Comparison of ENCODE assay signal across 9 cellular contexts in the genomic region with DNA sequence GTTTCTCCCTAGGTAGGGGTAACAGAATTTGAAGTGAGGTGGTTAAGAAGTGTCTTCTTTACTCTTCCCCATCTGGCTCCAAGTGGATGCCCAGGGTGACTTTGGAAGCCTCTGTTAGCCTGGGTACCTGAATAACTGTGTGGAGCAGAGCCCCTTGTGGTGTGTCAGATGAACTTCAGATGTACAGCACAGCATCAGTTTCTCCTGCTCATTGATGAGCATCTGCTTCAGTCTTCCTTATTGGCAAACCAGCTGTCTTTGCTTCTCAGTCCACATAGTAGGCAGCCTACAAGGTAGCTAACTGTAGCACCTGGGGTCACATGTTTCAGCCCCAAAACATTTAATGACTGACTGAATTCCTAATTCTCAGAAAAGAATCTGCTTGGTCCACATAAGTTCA. TPM values are rescaled to one million over a fixed set of nuclear protein-coding genes. Genes with fewer than 3 reads are reported as not detected.
DNase-seq lines count a peak whose midpoint lies in the region; ATAC-seq, FAIRE-seq and TF ChIP-seq lines count a peak whose summit lies in the region.
"Had no signal": no experiment of that assay in that cellular context is flagged by ENCODE, and none has a peak within 500 bp of the region (broad histone marks: within the 10 kb centered on the region; RNA-seq: fewer than 3 reads in every experiment).

No MANE protein-coding gene starts in this region.

- TF ChIP-seq CTCF in NB4 (IDR thresholded peaks at IDR 0.05; ENCODE audit: low read depth, low read length), result peak; percentile 58
- TF ChIP-seq CTCF in bronchial epithelial cell (IDR thresholded peaks at IDR 0.05; ENCODE audit: insufficient read depth, low read length, severe bottlenecking), result peak; percentile 87
- peak in 3 of 7 experiments; percentile 32 to 37 (median 37) for TF ChIP-seq CTCF in stomach (IDR thresholded peaks at IDR 0.05)

- ATAC-seq in GM21529 (IDR thresholded peaks at IDR 0.05; ENCODE audit: unreplicated experiment), result peak; percentile 95

- no peak overlapping the region for H3K27ac ChIP-seq in small intestine (ENCODE audit: low read depth in 1 of 2, low read length in 1 of 2)
- H3K27ac ChIP-seq in stomach, result no peak overlapping the region
- H3K27ac ChIP-seq: BLaER1 had no signal

- intact Hi-C loops in stomach (cut with DNase I; ENCODE audit: low total_unique reads), result no loop called here

- TF ChIP-seq EP300 in stomach (IDR thresholded peaks at IDR 0.05), result no peak

- TF ChIP-seq POLR2A in NB4 (IDR thresholded peaks at IDR 0.05; ENCODE audit: extremely low read depth, insufficient read length) (no peak), stomach (IDR thresholded peaks at IDR 0.05) (no peak)

- H3K9me3 ChIP-seq in small intestine (ENCODE audit: control insufficient read depth, low read depth) (no peaks in the 10 kb centered on the region), stomach (no peaks in the 10 kb centered on the region)
- H3K9me3 ChIP-seq: BLaER1 had no signal

- H3K36me3 ChIP-seq in bronchial epithelial cell (ENCODE audit: control insufficient read depth, insufficient read depth, low read length) (no peaks in the 10 kb centered on the region), small intestine (ENCODE audit: control insufficient read depth in 2 of 2, insufficient read depth in 2 of 2, low read length in 2 of 2) (no peaks in the 10 kb centered on the region), stomach (no peaks in the 10 kb centered on the region)
- H3K36me3 ChIP-seq: BLaER1 had no signal

- DNase-seq in NCI-H1417 (lab: John Stamatoyannopoulos, UW) (peak in 2 of 3 experiments; percentile 22 to 35), NCI-H1417 treated with DMSO at 0.1 percent for 48 hours (lab: John Stamatoyannopoulos, UW) (no peak), NB4 (ENCODE audit: low read depth) (peak; percentile 34), bronchial epithelial cell (ENCODE audit: low read depth) (peak; percentile 59), small intestine (peak; percentile 55), stomach (no peak), OCI-M2 (lab: John Stamatoyannopoulos, UW; ENCODE audit: unreplicated experiment) (no peak)

- peak; percentile 92 for FAIRE-seq in bronchial epithelial cell (lab: Jason Lieb, UNC)
- FAIRE-seq in small intestine (lab: Jason Lieb, UNC), result no peak

- H3K4me3 ChIP-seq in NB4 (ENCODE audit: low read depth, low read length) (no peak overlapping the region), bronchial epithelial cell (ENCODE audit: low read depth, low read length) (no peak overlapping the region), small intestine (ENCODE audit: low read depth in 1 of 2, low read length in 2 of 2) (no peak overlapping the region), stomach (no peak overlapping the region)
- H3K4me3 ChIP-seq: BLaER1 had no signal

- H3K4me1 ChIP-seq in small intestine (ENCODE audit: control insufficient read depth in 2 of 2, insufficient read depth in 1 of 2, low read depth in 1 of 2, low read length in 1 of 2), result no peaks in the 10 kb centered on the region
- no peaks in the 10 kb centered on the region for H3K4me1 ChIP-seq in stomach

- H3K27me3 ChIP-seq in bronchial epithelial cell (ENCODE audit: control insufficient read depth, insufficient read depth, low read length) (no peaks in the 10 kb centered on the region), small intestine (ENCODE audit: control insufficient read depth in 2 of 2, insufficient read depth in 2 of 2, low read length in 2 of 2) (no peaks in the 10 kb centered on the region), stomach (no peaks in the 10 kb centered on the region)
- H3K27me3 ChIP-seq: BLaER1 had no signal

RNA-seq across cellular contexts. Expression of gene ATP8B1, which starts 56.2 kb away (rescaled TPM):
- total RNA-seq in bronchial epithelial cell (20.8 and 32.1 TPM in 2 replicates), stomach (100 to 1,000 TPM in 3 of 5 donors, 10 to 100 TPM in 2; 29.0 to 189 (median 107) TPM)
- polyA plus RNA-seq in small intestine (10 to 100 TPM; 25.5 to 57.1 (median 28.4) TPM), stomach (10 to 100 TPM; 14.4 to 25.2 (median 14.9) TPM)

Comparison
In these comparisons a context has a peak if more than half of its experiments do, and no peak if none do; other contexts are left out.
1. DNase-seq: peak in NCI-H1417 (2 of 3), NB4 (single experiment), bronchial epithelial cell (single experiment) and small intestine (single experiment); none in NCI-H1417 treated with DMSO at 0.1 percent for 48 hours (single experiment), stomach (single experiment) and OCI-M2 (single experiment).